8 cellular contexts compared by ENCODE assay signal in genomic region chr11:119380816-119381185, GRCh38. TPM values are rescaled to one million over a fixed set of nuclear protein-coding genes. Genes with fewer than 3 reads are reported as not detected.
A peak's percentile ranks its signal among the peaks of the same experiment; 100 is the strongest.
DNase-seq lines count a peak whose midpoint lies in the region; ATAC-seq and TF ChIP-seq lines count a peak whose summit lies in the region.

No MANE protein-coding gene starts in this region.

- peak overlapping the region; percentile 81 for H2AFZ ChIP-seq in KMS-11 (ENCODE audit: low read depth)

- no peaks in the 10 kb centered on the region for H3K36me3 ChIP-seq in BE2C
- no peaks in the 10 kb centered on the region for H3K36me3 ChIP-seq in KMS-11 (ENCODE audit: insufficient read depth)

- POLR2A ChIA-PET in GM10248 (lab: Yijun Ruan, JAX) = no interaction called here

- H3K9me3 ChIP-seq in BE2C = no peaks in the 10 kb centered on the region

- H3K4me1 ChIP-seq in BE2C (peaks cover 17% of the 10 kb centered on the region), KMS-11 (ENCODE audit: low read depth, poor library complexity, severe bottlenecking) (peaks cover 3% of the 10 kb centered on the region)

- H3K27ac ChIP-seq in KMS-11 (no peak overlapping the region), coronary artery (peak overlapping the region in 1 of 2 donors; percentile 51)

- no peaks in the 10 kb centered on the region for H3K27me3 ChIP-seq in BE2C
- no peaks in the 10 kb centered on the region for H3K27me3 ChIP-seq in KMS-11 (ENCODE audit: insufficient read depth, low read depth)

- H3K9ac ChIP-seq in KMS-11 = no peak overlapping the region

- ATAC-seq in HG03039 (IDR thresholded peaks at IDR 0.05; ENCODE audit: unreplicated experiment) = no peak

- H3K4me3 ChIP-seq in BE2C (ENCODE audit: low read depth, low read length) (peak overlapping the region; percentile 79), KMS-11 (IDR thresholded peaks at IDR 0.05; ENCODE audit: insufficient read depth, low read depth, low read length) (no peak overlapping the region), coronary artery (peak overlapping the region; percentile 73)

- no peaks in the 10 kb centered on the region for H4K20me1 ChIP-seq in KMS-11 (ENCODE audit: insufficient read depth)

- DNase-seq in BE2C (no peak), coronary artery (ENCODE audit: low spot score) (no peak), myocyte (ENCODE audit: low read depth) (peak; percentile 43), GM10248 (ENCODE audit: extremely low spot score) (no peak), UCSD-AML1 (lab: John Stamatoyannopoulos, UW; ENCODE audit: unreplicated experiment) (no peak), KG1 (lab: John Stamatoyannopoulos, UW) (no peak)

- no peak for TF ChIP-seq CTCF in BE2C (IDR thresholded peaks at IDR 0.05; ENCODE audit: low read depth, low read length)
- TF ChIP-seq CTCF in KMS-11 (conservative IDR thresholded peaks at IDR 0.05; ENCODE audit: low read depth, low read length) = no peak
- no peak for TF ChIP-seq CTCF in coronary artery (IDR thresholded peaks at IDR 0.05)
- no peak for TF ChIP-seq CTCF in GM10248 (IDR thresholded peaks at IDR 0.05; ENCODE audit: control extremely low read depth, extremely low read depth, low read depth, missing control alignments)

- H3K79me2 ChIP-seq in KMS-11 (ENCODE audit: insufficient read depth, low read depth) = no peaks in the 10 kb centered on the region

- H3K4me2 ChIP-seq in KMS-11 = peak overlapping the region; percentile 62; the same call in 1 of the 2 replicates

- CTCF ChIA-PET in GM10248 (lab: Yijun Ruan, JAX) = interaction anchor here (0.8 to 5.9 kb wide), 21 partner anchors 8 to 153 kb away, joined by 3 to 64 read pairs (median 6); no protein-coding TSS in a partner anchor

RNA-seq across cellular contexts. Expression of gene USP2, which starts 0.7 kb away (rescaled TPM):
- polyA plus RNA-seq in BE2C (2012; ENCODE audit: insufficient read depth, insufficient read length, low read depth) = 4.6 TPM
- total RNA-seq in myocyte = 10.0 and 18.4 TPM in 2 replicates
- 19.2 TPM for polyA plus RNA-seq in myocyte (2012)

RNA-seq across cellular contexts. Expression of gene MFRP, which starts 34.3 kb away (rescaled TPM):
- polyA plus RNA-seq in BE2C (2012; ENCODE audit: insufficient read depth, insufficient read length, low read depth) = not detected
- total RNA-seq in myocyte = 0.05 and 0.31 TPM in 2 replicates
- not detected for polyA plus RNA-seq in myocyte (2012)

RNA-seq across cellular contexts. Expression of gene C1QTNF5, which starts 40.1 kb away (rescaled TPM):
- 1.1 TPM for polyA plus RNA-seq in BE2C (2012; ENCODE audit: insufficient read depth, insufficient read length, low read depth)
- total RNA-seq in myocyte = 71.5 and 72.1 TPM in 2 replicates
- 58.2 TPM for polyA plus RNA-seq in myocyte (2012)

RNA-seq across cellular contexts. Expression of gene THY1, which starts 42.2 kb away (rescaled TPM):
- polyA plus RNA-seq in BE2C (2012; ENCODE audit: insufficient read depth, insufficient read length, low read depth) = 1,337 TPM
- total RNA-seq in myocyte = 107 and 112 TPM in 2 replicates
- polyA plus RNA-seq in myocyte (2012) = 282 TPM

RNA-seq across cellular contexts. Expression of gene RNF26, which starts 46.5 kb away (rescaled TPM):
- 48.0 TPM for polyA plus RNA-seq in BE2C (2012; ENCODE audit: insufficient read depth, insufficient read length, low read depth)
- 2.6 and 3.8 TPM in 2 replicates for total RNA-seq in myocyte
- polyA plus RNA-seq in myocyte (2012) = 27.3 TPM
